Comparison of ENCODE assay signal across 1 cellular context in the genomic region with DNA sequence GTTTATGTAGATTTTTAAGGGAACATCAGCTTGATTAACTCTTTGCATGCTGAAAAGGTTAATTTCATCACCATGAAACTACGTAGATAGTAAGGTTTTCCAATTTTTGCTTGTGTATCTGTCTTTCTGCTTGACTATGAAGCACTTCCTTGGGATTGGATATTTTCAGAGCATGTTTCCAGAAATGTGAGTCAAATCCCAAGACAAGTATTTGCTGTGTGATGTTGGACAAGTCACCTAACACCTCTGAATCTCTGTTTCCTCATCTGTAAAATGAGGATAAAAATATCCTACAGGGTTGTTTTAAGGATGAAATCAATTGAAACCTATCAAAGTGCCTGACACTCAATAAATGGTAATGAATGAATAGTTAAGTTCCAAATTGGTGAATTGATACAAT.
TF ChIP-seq lines count a peak whose summit lies in the region.

No MANE protein-coding gene starts in this region.

TF ChIP-seq in K562, 482 proteins besides CTCF, POLR2A, EP300 and RAD21 (continued from another document):
- no peak for TF ChIP-seq MCM5 (IDR thresholded peaks at IDR 0.05; ENCODE audit: low read depth)
- no peak for TF ChIP-seq SOX6 (IDR thresholded peaks at IDR 0.05)
- TF ChIP-seq ZC3H4 (CRISPR knock-in tag; IDR thresholded peaks at IDR 0.05; ENCODE audit: borderline replicate concordance): no peak
- TF ChIP-seq ZNF644 (tag; IDR thresholded peaks at IDR 0.05; ENCODE audit: low read depth): no peak
- TF ChIP-seq PHB2 (IDR thresholded peaks at IDR 0.05; ENCODE audit: low read depth): no peak
- TF ChIP-seq ZNF274 (IDR thresholded peaks at IDR 0.05; ENCODE audit: borderline replicate concordance, low read depth, low read length): no peak
